16 cellular contexts compared by ENCODE assay signal in genomic region chr18:36392888-36393287, GRCh38.
"Had no signal": no experiment of that assay in that cellular context is flagged by ENCODE, and none has a peak within 500 bp of the region (broad histone marks: within the 10 kb centered on the region; RNA-seq: fewer than 3 reads in every experiment).

No MANE protein-coding gene starts in this region.

- ATAC-seq: activated T-cell treated with anti-CD3 and anti-CD28 coated beads, Interleukin-2, amount 50 U/mL, for 72 hours; naive thymus-derived CD8-positive, alpha-beta T cell had no signal

- H3K4me1 ChIP-seq: right lobe of liver, stomach, testis, uterus had no signal

- H3K36me3 ChIP-seq: right lobe of liver, stomach, uterus had no signal

- H3K27me3 ChIP-seq: dorsolateral prefrontal cortex, right lobe of liver, stomach, testis, uterus had no signal

- H3K27ac ChIP-seq: dorsolateral prefrontal cortex, right lobe of liver, stomach, testis, uterus had no signal

- H3K9me3 ChIP-seq: right lobe of liver, testis, uterus had no signal

- H3K4me3 ChIP-seq: dorsolateral prefrontal cortex, right lobe of liver, stomach, testis, uterus had no signal

- DNase-seq: activated CD4-positive, alpha-beta T cell treated with anti-CD3 and anti-CD28 coated beads, Interleukin-2, amount 10 ng/mL, durations not matched to agents 7 days and 5 days; activated CD4-positive, CD25-positive, alpha-beta regulatory T cell; activated CD8-positive, alpha-beta memory T cell treated with anti-CD3 and anti-CD28 coated beads, Interleukin-2, amount 50 U/mL, for 48 hours; activated gamma-delta T cell; activated T-cell treated with anti-CD3 and anti-CD28 coated beads, Interleukin-2, amount 50 U/mL, for 72 hours; dorsolateral prefrontal cortex; endodermal cell; islet precursor cell; mammary epithelial cell; naive thymus-derived CD8-positive, alpha-beta T cell; nucleus accumbens; right lobe of liver; stimulated activated CD4-positive, alpha-beta T cell treated with anti-CD3 and anti-CD28 coated beads, Interleukin-1b, Interleukin-23, amount 100 ng/mL, for 48 hours; stomach; testis; uterus had no signal
